ENCODE assay signal across 18 cellular contexts in the genomic region with DNA sequence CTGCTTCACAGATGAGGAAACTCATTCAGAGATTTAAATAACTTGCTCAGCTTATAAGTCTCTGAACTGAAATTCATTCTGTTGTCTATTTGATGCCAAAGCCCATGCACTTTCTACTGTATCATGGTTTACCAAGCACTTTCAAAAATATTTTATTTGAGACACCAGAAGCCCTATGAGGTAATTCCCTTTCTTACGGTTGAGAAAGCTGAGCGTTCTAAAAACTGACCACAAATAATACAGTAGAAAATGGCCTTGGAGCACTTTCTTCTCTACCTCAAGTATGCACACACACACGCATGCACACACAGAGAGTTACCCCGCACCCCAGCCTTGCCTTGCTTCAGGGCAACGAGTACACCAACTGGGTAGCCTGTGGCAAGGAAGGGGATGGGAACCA.
"Had no signal": no experiment of that assay in that cellular context is flagged by ENCODE, and none has a peak within 500 bp of the region (broad histone marks: within the 10 kb centered on the region; RNA-seq: fewer than 3 reads in every experiment).

No MANE protein-coding gene starts in this region.

- H3K4me2 ChIP-seq: hepatocyte, neural progenitor cell had no signal

- H3K4me1 ChIP-seq: esophagus squamous epithelium, left ventricle myocardium inferior, lower lobe of right lung, neural progenitor cell, pancreas, right lobe of liver, upper lobe of left lung, uterus had no signal

- H3K27ac ChIP-seq: esophagus squamous epithelium, hepatocyte, left ventricle myocardium inferior, lower lobe of right lung, neural progenitor cell, pancreas, right lobe of liver, tibial artery, upper lobe of left lung, uterus had no signal

- H3K79me2 ChIP-seq: hepatocyte had no signal

- H2AFZ ChIP-seq: hepatocyte, neural progenitor cell had no signal

- H3K27me3 ChIP-seq: esophagus squamous epithelium, hepatocyte, neural progenitor cell, pancreas, right lobe of liver, tibial artery, upper lobe of left lung, uterus had no signal

- ATAC-seq: left cardiac atrium, lower lobe of right lung, natural killer cell, pancreas, right lobe of liver had no signal

- H3K9me3 ChIP-seq: esophagus squamous epithelium, lower lobe of right lung, pancreas, right lobe of liver, tibial artery, upper lobe of left lung, uterus had no signal

- DNase-seq: esophagus squamous epithelium; foreskin melanocyte; head of caudate nucleus; kidney; left cardiac atrium; left ventricle myocardium inferior; lower lobe of right lung; natural killer cell; nucleus accumbens; pancreas; right lobe of liver; stimulated activated CD4-positive, alpha-beta T cell treated with anti-CD3 and anti-CD28 coated beads, Interleukin-12 subunit alpha, Interleukin-12 subunit beta, amount 100 ng/mL, for 4 hours; stimulated activated naive CD4-positive, alpha-beta T cell treated with Interleukin-2 at 50 U/mL for 16 hours; tibial artery; upper lobe of left lung; uterus had no signal

- H3K36me3 ChIP-seq: esophagus squamous epithelium, left ventricle myocardium inferior, lower lobe of right lung, neural progenitor cell, pancreas, right lobe of liver, tibial artery, upper lobe of left lung, uterus had no signal

- H3K4me3 ChIP-seq: esophagus squamous epithelium, hepatocyte, left ventricle myocardium inferior, lower lobe of right lung, neural progenitor cell, pancreas, right lobe of liver, tibial artery, upper lobe of left lung, uterus had no signal
